Comparison of ENCODE assay signal across 9 cellular contexts in genomic region chr1:225811622-225812487, GRCh38.
DNase-seq lines count a peak whose midpoint lies in the region; ATAC-seq and TF ChIP-seq lines count a peak whose summit lies in the region.
"Had no signal": no experiment of that assay in that cellular context is flagged by ENCODE, and none has a peak within 500 bp of the region (broad histone marks: within the 10 kb centered on the region; RNA-seq: fewer than 3 reads in every experiment).

No MANE protein-coding gene starts in this region.

- no peak overlapping the region for H3K9ac ChIP-seq in iPS-15b (ENCODE audit: low read depth, low read length)
- peak overlapping the region; percentile 63 to 83 (median 71) for H3K9ac ChIP-seq in subcutaneous abdominal adipose tissue (ENCODE audit: low read length in 5 of 5)

- no peak for ATAC-seq in GM21786 (IDR thresholded peaks at IDR 0.05; ENCODE audit: unreplicated experiment)
- ATAC-seq in HG03378 (IDR thresholded peaks at IDR 0.05; ENCODE audit: unreplicated experiment): no peak

- H3K27me3 ChIP-seq in WERI-Rb-1 (ENCODE audit: insufficient read depth, low read depth, severe bottlenecking): no peaks in the 10 kb centered on the region
- H3K27me3 ChIP-seq in iPS-15b (ENCODE audit: control insufficient read depth, insufficient read depth, low read length): peaks cover 7% of the 10 kb centered on the region
- H3K27me3 ChIP-seq in subcutaneous abdominal adipose tissue (ENCODE audit: control insufficient read depth in 5 of 5, insufficient read depth in 4 of 5, low read length in 5 of 5): no peaks in the 10 kb centered on the region
- H3K27me3 ChIP-seq: neutrophil had no signal

- H3K4me3 ChIP-seq in WERI-Rb-1 (ENCODE audit: low read depth, low read length) (no peak overlapping the region), iPS-15b (ENCODE audit: low read depth, low read length) (peak overlapping the region; percentile 45), subcutaneous abdominal adipose tissue (ENCODE audit: low read depth in 1 of 5, low read length in 5 of 5) (peak overlapping the region; percentile 75 to 85 (median 82))

- H3K4me1 ChIP-seq in iPS-15b (ENCODE audit: control insufficient read depth, insufficient read depth, low read length): peaks cover 12% of the 10 kb centered on the region
- peaks cover 37 to 71% (median 65%) of the 10 kb centered on the region in 5 donors for H3K4me1 ChIP-seq in subcutaneous abdominal adipose tissue (ENCODE audit: control insufficient read depth in 5 of 5, insufficient read depth in 5 of 5, low read length in 5 of 5)

- H3K36me3 ChIP-seq in WERI-Rb-1: no peaks in the 10 kb centered on the region
- H3K36me3 ChIP-seq in iPS-15b (ENCODE audit: control insufficient read depth, insufficient read depth, low read length): peaks cover 7% of the 10 kb centered on the region
- H3K36me3 ChIP-seq in subcutaneous abdominal adipose tissue (ENCODE audit: control insufficient read depth in 5 of 5, insufficient read depth in 5 of 5, low read length in 5 of 5): peaks cover 0 to 9% (median 2%) of the 10 kb centered on the region in 5 donors
- H3K36me3 ChIP-seq: neutrophil had no signal

- no peak overlapping the region for H3K27ac ChIP-seq in WERI-Rb-1
- peak overlapping the region; percentile 91 for H3K27ac ChIP-seq in subcutaneous abdominal adipose tissue (ENCODE audit: low read depth, low read length)

- H3K9me3 ChIP-seq in WERI-Rb-1 (ENCODE audit: severe bottlenecking) (no peaks in the 10 kb centered on the region), iPS-15b (ENCODE audit: control insufficient read depth, insufficient read depth, low read length) (no peaks in the 10 kb centered on the region), subcutaneous abdominal adipose tissue (ENCODE audit: control insufficient read depth in 5 of 5, low read length in 5 of 5) (no peaks in the 10 kb centered on the region)
- H3K9me3 ChIP-seq: neutrophil had no signal

- DNase-seq in HCEC 1CT (peak; percentile 17), WERI-Rb-1 (peak; percentile 26)
- DNase-seq in stimulated activated CD4-positive, alpha-beta T cell treated with anti-CD3 and anti-CD28 coated beads, Interleukin-2, amount 100 ng/mL, for 48 hours: no peak
- DNase-seq: activated CD4-positive, alpha-beta T cell treated with anti-CD3 and anti-CD28 coated beads, Interleukin-2, amount 50 U/mL, for 1 hour had no signal

- peak; percentile 34; the same call in 1 of the 2 replicates for TF ChIP-seq CTCF in WERI-Rb-1 (IDR thresholded peaks at IDR 0.05; ENCODE audit: low read depth, low read length)

Comparison
In these comparisons a context has a peak if more than half of its experiments do, and no peak if none do; other contexts are left out.
1. DNase-seq: peak in HCEC 1CT (single experiment) and WERI-Rb-1 (single experiment); none in stimulated activated CD4-positive, alpha-beta T cell treated with anti-CD3 and anti-CD28 coated beads, Interleukin-2, amount 100 ng/mL, for 48 hours (0 of 2).